In genomic region chr13:79423801-79424642, GRCh38 we compare ENCODE assay signal across 8 cellular contexts. TPM values are rescaled to one million over a fixed set of nuclear protein-coding genes. Genes with fewer than 3 reads are reported as not detected.
DNase-seq lines count a peak whose midpoint lies in the region; ATAC-seq and TF ChIP-seq lines count a peak whose summit lies in the region.

No MANE protein-coding gene starts in this region.

- TF ChIP-seq CTCF in SU-DHL-6 (IDR thresholded peaks at IDR 0.05; ENCODE audit: insufficient read depth, low read length, poor library complexity, severe bottlenecking) = peak; percentile 53

- no peaks in the 10 kb centered on the region for H3K9me3 ChIP-seq in SU-DHL-6 (ENCODE audit: insufficient read depth, low read length)

- no peaks in the 10 kb centered on the region for H3K79me2 ChIP-seq in SU-DHL-6 (ENCODE audit: insufficient read depth, low read length)

- H3F3A ChIP-seq in SU-DHL-6 (ENCODE audit: insufficient read depth) = no peaks in the 10 kb centered on the region

- no peak overlapping the region for H3K27ac ChIP-seq in SU-DHL-6 (ENCODE audit: low read depth, low read length)

- no peak overlapping the region for H2AFZ ChIP-seq in SU-DHL-6 (ENCODE audit: low read depth, low read length, severe bottlenecking)

- no peaks in the 10 kb centered on the region for H3K27me3 ChIP-seq in SU-DHL-6 (ENCODE audit: low read length)

- peak; percentile 5 for DNase-seq in NCI-H510A treated with DMSO at 0.1 percent for 48 hours (lab: John Stamatoyannopoulos, UW)
- DNase-seq in NCI-H510A (lab: John Stamatoyannopoulos, UW) = no peak
- DNase-seq in KG1 (lab: John Stamatoyannopoulos, UW) = peak; percentile 28
- DNase-seq in fibroblast of the conjunctiva (ENCODE audit: low read depth) = peak; percentile 42
- DNase-seq in renal cortical epithelial cell (ENCODE audit: low read depth) = peak; percentile 75
- DNase-seq in activated effector memory CD4-positive, alpha-beta T cell treated with Interleukin-2 at 50 U/mL for 16 hours = no peak

- no peak overlapping the region for H3K4me2 ChIP-seq in SU-DHL-6 (ENCODE audit: low read depth, low read length, poor library complexity, severe bottlenecking)

- ATAC-seq in GM21515 (IDR thresholded peaks at IDR 0.05; ENCODE audit: unreplicated experiment) = peak; percentile 88

- H3K9me2 ChIP-seq in SU-DHL-6 (replicated peaks; ENCODE audit: insufficient read depth, low read length) = no peaks in the 10 kb centered on the region

- no peak overlapping the region for H3K9ac ChIP-seq in SU-DHL-6 (ENCODE audit: low read length)

- no peaks in the 10 kb centered on the region for H3K36me3 ChIP-seq in SU-DHL-6 (ENCODE audit: low read length)

- no peak overlapping the region for H3K4me3 ChIP-seq in SU-DHL-6 (ENCODE audit: insufficient read depth, low read length, poor library complexity, severe bottlenecking)

- H4K20me1 ChIP-seq in SU-DHL-6 (ENCODE audit: low read depth, low read length) = no peaks in the 10 kb centered on the region

RNA-seq across cellular contexts. Expression of gene RBM26, which starts 18.0 kb away (rescaled TPM):
- 10.9 and 33.0 TPM in 2 replicates for total RNA-seq in renal cortical epithelial cell

RNA-seq across cellular contexts. Expression of gene NDFIP2, which starts 56.9 kb away (rescaled TPM):
- 68.7 and 128 TPM in 2 replicates for total RNA-seq in renal cortical epithelial cell

Comparison
In these comparisons a context has a peak if more than half of its experiments do, and no peak if none do; other contexts are left out.
1. DNase-seq: peak in NCI-H510A treated with DMSO at 0.1 percent for 48 hours (single experiment), KG1 (single experiment), fibroblast of the conjunctiva (single experiment) and renal cortical epithelial cell (single experiment); none in NCI-H510A (single experiment) and activated effector memory CD4-positive, alpha-beta T cell treated with Interleukin-2 at 50 U/mL for 16 hours (single experiment).